In the genomic region with DNA sequence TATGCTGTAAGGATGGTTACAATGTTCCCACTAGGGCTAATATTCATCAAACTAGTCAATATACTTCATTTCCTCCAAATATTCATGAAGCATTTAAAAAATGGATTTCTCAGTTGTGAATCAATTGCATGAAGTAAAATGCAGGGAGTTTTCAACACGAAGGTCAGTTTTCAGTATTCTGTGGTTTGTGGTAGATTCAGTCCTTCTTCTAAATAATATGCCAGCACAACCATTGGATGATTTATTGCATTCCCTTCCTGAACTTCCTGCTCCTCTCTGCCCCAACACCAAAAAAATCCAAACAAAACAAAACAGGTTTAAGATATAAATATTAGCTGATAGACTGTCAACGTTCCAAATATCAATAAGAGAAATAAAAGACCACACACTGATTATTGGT, we compare ENCODE assay signal across 25 cellular contexts.
"Had no signal": no experiment of that assay in that cellular context is flagged by ENCODE, and none has a peak within 500 bp of the region (broad histone marks: within the 10 kb centered on the region; RNA-seq: fewer than 3 reads in every experiment).

No MANE protein-coding gene starts in this region.

- H3K4me1 ChIP-seq: breast epithelium, gastrocnemius medialis, left ventricle myocardium inferior had no signal

- H3K27me3 Mint-ChIP-seq: activated T-cell treated with anti-CD3 and anti-CD28 coated beads, Interleukin-2, amount 50 U/mL, for 24 hours; activated T-helper 17 cell treated with anti-CD3 and anti-CD28 coated beads, Interleukin-2, amount 50 U/mL, for 72 hours; central memory CD8-positive, alpha-beta T cell had no signal

- H3K27me3 ChIP-seq: breast epithelium, esophagus squamous epithelium, gastrocnemius medialis had no signal

- H3K4me1 Mint-ChIP-seq: activated T-helper 17 cell treated with anti-CD3 and anti-CD28 coated beads, Interleukin-2, amount 50 U/mL, for 72 hours; central memory CD8-positive, alpha-beta T cell had no signal

- H3K27ac ChIP-seq: breast epithelium, coronary artery, esophagus squamous epithelium, gastrocnemius medialis, left ventricle myocardium inferior, thoracic aorta had no signal

- H3K27ac Mint-ChIP-seq: activated naive CD4-positive, alpha-beta T cell treated with anti-CD3 and anti-CD28 coated beads, Interleukin-2, amount 50 U/mL, for 72 hours; activated T-cell treated with anti-CD3 and anti-CD28 coated beads, Interleukin-2, amount 50 U/mL, for 24 hours; activated T-helper 17 cell treated with anti-CD3 and anti-CD28 coated beads, Interleukin-2, amount 50 U/mL, for 72 hours; endodermal cell; memory B cell; stimulated activated naive B cell treated with anti-CD40 and anti-IgM and Interleukin-4, amounts not matched to agents 10 μg/mL and 1 μg/mL and 100 μg/mL, for 72 hours had no signal

- DNase-seq: activated CD4-positive, alpha-beta T cell treated with anti-CD3 and anti-CD28 coated beads for 1 hour; activated T-cell treated with anti-CD3 and anti-CD28 coated beads, Interleukin-2, amount 50 U/mL, for 24 hours; endodermal cell; esophagus squamous epithelium; gastrocnemius medialis; hypothalamus; left ventricle myocardium inferior; mucosa of descending colon; naive B cell; stimulated activated CD4-positive, alpha-beta T cell treated with anti-CD3 and anti-CD28 coated beads, Interleukin-15, amount 100 ng/mL, for 24 hours; stimulated activated CD4-positive, alpha-beta T cell treated with anti-CD3 and anti-CD28 coated beads, Interleukin-2, amount 100 ng/mL, for 48 hours; stimulated activated CD8-positive, alpha-beta memory T cell treated with anti-CD3 and anti-CD28 coated beads, Interleukin-4, amount 100 ng/mL, for 48 hours; stimulated activated naive B cell treated with anti-CD40 and anti-IgM and Interleukin-4, amounts not matched to agents 10 μg/mL and 1 μg/mL and 100 μg/mL, for 72 hours; T-helper 1 cell; T-helper 9 cell had no signal

- ATAC-seq: activated naive CD4-positive, alpha-beta T cell treated with anti-CD3 and anti-CD28 coated beads, Interleukin-2, amount 50 U/mL, for 72 hours; activated T-helper 17 cell treated with anti-CD3 and anti-CD28 coated beads, Interleukin-2, amount 50 U/mL, for 72 hours; gastrocnemius medialis; mucosa of descending colon; sciatic nerve; stimulated activated naive B cell treated with anti-CD40 and anti-IgM and Interleukin-4, amounts not matched to agents 10 μg/mL and 1 μg/mL and 100 μg/mL, for 72 hours had no signal

- H3K36me3 ChIP-seq: breast epithelium, esophagus squamous epithelium, gastrocnemius medialis, left ventricle myocardium inferior, thoracic aorta had no signal

- H3K9me3 ChIP-seq: gastrocnemius medialis had no signal

- H3K4me3 ChIP-seq: breast epithelium, coronary artery, esophagus squamous epithelium, gastrocnemius medialis, left ventricle myocardium inferior, mucosa of descending colon, smooth muscle cell, thoracic aorta had no signal

- H3K4me2 ChIP-seq: smooth muscle cell had no signal

- H3K4me3 Mint-ChIP-seq: activated T-cell treated with anti-CD3 and anti-CD28 coated beads, Interleukin-2, amount 50 U/mL, for 24 hours; activated T-helper 17 cell treated with anti-CD3 and anti-CD28 coated beads, Interleukin-2, amount 50 U/mL, for 72 hours; central memory CD8-positive, alpha-beta T cell; endodermal cell; memory B cell; naive B cell; neural crest cell; stimulated activated naive B cell treated with anti-CD40 and anti-IgM and Interleukin-4, amounts not matched to agents 10 μg/mL and 1 μg/mL and 100 μg/mL, for 72 hours had no signal
